8 cellular contexts compared by ENCODE assay signal in the genomic region with DNA sequence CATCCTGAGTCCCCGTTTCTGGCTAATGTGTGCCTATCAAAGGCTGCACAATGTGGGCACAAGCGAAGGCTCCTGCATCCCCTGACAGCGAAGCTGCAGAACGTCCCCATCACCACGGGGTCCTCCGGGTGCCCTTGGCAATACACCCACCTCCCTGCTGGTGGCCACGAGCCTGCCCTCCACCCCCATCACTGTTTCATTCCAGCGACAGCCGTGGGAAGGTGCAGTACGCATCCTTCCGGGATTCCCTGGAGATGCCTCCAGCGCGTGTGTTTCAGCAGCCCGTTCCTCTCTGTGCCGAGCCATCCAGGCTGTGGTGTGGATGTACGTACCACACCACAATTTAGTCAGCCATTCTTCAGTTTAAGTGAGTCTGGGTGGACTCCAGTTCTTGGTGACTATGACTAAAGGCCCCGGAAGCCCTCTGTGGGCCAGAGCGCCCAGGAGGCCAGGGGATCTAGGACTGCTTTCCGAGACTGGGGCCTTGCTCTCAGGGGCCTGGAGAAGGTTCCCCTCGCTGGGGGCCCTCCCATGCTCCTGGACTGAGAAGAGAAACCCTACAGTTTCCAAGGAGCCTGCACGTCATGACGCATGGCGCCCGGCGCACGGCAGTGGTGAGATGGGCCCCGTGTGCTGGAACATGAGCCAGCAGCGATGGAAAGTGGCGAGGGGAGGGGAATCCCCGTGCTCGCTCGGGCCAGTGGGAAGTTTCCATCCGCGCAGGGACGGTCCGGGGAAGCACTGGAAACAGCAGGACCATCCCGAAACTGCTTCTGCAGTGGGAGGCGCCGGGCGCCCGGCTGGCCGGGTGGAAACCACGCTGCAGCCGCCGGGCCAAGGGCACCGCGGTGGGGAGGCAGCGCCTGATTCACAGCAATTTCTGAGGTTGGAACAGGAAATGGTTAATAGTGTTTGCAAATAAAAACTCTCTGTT. TPM values are rescaled to one million over a fixed set of nuclear protein-coding genes. Genes with fewer than 3 reads are reported as not detected.
DNase-seq lines count a peak whose midpoint lies in the region; ATAC-seq and TF ChIP-seq lines count a peak whose summit lies in the region.

No MANE protein-coding gene starts in this region.

- peak overlapping the region; percentile 9; the same call in 1 of the 2 replicates for H3K4me3 ChIP-seq in GM12864 (ENCODE audit: low read depth, low read length)

- peaks cover 17% of the 10 kb centered on the region for H3K27me3 Mint-ChIP-seq in T-helper 1 cell treated with Interleukin-12 subunit alpha and Interleukin-12 subunit beta and Interleukin-4 antibody, amounts not matched to agents 30 μg/mL and 1 μg/mL, for 36 hours (ENCODE audit: low read depth)

- DNase-seq in GM12864 (ENCODE audit: low read depth), result no peak
- DNase-seq in dermis blood vessel endothelial cell, result peak; percentile 71
- DNase-seq in stimulated activated CD4-positive, alpha-beta T cell treated with anti-CD3 and anti-CD28 coated beads, Interleukin-2, amount 100 ng/mL, for 24 hours, result peak; percentile 73 to 86
- no peak for DNase-seq in NCI-H446 (lab: John Stamatoyannopoulos, UW)
- no peak for DNase-seq in DMS 273 (lab: John Stamatoyannopoulos, UW; ENCODE audit: unreplicated experiment)
- DNase-seq in germinal center (ENCODE audit: low spot score), result no peak

- TF ChIP-seq CTCF in GM12864 (IDR thresholded peaks at IDR 0.05; ENCODE audit: low read depth, low read length, missing control alignments), result no peak

- peak overlapping the region; percentile 55 for H3K4me3 Mint-ChIP-seq in T-helper 1 cell treated with Interleukin-12 subunit alpha and Interleukin-12 subunit beta and Interleukin-4 antibody, amounts not matched to agents 30 μg/mL and 1 μg/mL, for 36 hours

- H3K4me1 Mint-ChIP-seq in T-helper 1 cell treated with Interleukin-12 subunit alpha and Interleukin-12 subunit beta and Interleukin-4 antibody, amounts not matched to agents 30 μg/mL and 1 μg/mL, for 36 hours (ENCODE audit: low read depth), result peaks cover 39% of the 10 kb centered on the region

- peaks cover 4% of the 10 kb centered on the region for H3K36me3 Mint-ChIP-seq in T-helper 1 cell treated with Interleukin-12 subunit alpha and Interleukin-12 subunit beta and Interleukin-4 antibody, amounts not matched to agents 30 μg/mL and 1 μg/mL, for 36 hours (ENCODE audit: low read depth)

- H3K27ac Mint-ChIP-seq in T-helper 1 cell treated with Interleukin-12 subunit alpha and Interleukin-12 subunit beta and Interleukin-4 antibody, amounts not matched to agents 30 μg/mL and 1 μg/mL, for 36 hours, result peak overlapping the region; percentile 73

- peaks cover 6% of the 10 kb centered on the region for H3K9me3 Mint-ChIP-seq in T-helper 1 cell treated with Interleukin-12 subunit alpha and Interleukin-12 subunit beta and Interleukin-4 antibody, amounts not matched to agents 30 μg/mL and 1 μg/mL, for 36 hours

- ATAC-seq in GM18870 (IDR thresholded peaks at IDR 0.05; ENCODE audit: unreplicated experiment), result no peak

RNA-seq across cellular contexts. Expression of a gene that starts 4.6 kb away (rescaled TPM):
- not detected in 2 replicates for total RNA-seq in dermis blood vessel endothelial cell

RNA-seq across cellular contexts. Expression of a gene that starts 6.2 kb away (rescaled TPM):
- total RNA-seq in dermis blood vessel endothelial cell, result not detected in 2 replicates

RNA-seq across cellular contexts. Expression of a gene that starts 54.3 kb away (rescaled TPM):
- not detected in 2 replicates for total RNA-seq in dermis blood vessel endothelial cell

Comparison
In these comparisons a context has a peak if more than half of its experiments do, and no peak if none do; other contexts are left out.
1. DNase-seq: peak in dermis blood vessel endothelial cell (single experiment) and stimulated activated CD4-positive, alpha-beta T cell treated with anti-CD3 and anti-CD28 coated beads, Interleukin-2, amount 100 ng/mL, for 24 hours (2 of 2); none in GM12864 (single experiment), NCI-H446 (0 of 2), DMS 273 (single experiment) and germinal center (single experiment).